ENCODE assay signal across 1 cellular context in the genomic region with DNA sequence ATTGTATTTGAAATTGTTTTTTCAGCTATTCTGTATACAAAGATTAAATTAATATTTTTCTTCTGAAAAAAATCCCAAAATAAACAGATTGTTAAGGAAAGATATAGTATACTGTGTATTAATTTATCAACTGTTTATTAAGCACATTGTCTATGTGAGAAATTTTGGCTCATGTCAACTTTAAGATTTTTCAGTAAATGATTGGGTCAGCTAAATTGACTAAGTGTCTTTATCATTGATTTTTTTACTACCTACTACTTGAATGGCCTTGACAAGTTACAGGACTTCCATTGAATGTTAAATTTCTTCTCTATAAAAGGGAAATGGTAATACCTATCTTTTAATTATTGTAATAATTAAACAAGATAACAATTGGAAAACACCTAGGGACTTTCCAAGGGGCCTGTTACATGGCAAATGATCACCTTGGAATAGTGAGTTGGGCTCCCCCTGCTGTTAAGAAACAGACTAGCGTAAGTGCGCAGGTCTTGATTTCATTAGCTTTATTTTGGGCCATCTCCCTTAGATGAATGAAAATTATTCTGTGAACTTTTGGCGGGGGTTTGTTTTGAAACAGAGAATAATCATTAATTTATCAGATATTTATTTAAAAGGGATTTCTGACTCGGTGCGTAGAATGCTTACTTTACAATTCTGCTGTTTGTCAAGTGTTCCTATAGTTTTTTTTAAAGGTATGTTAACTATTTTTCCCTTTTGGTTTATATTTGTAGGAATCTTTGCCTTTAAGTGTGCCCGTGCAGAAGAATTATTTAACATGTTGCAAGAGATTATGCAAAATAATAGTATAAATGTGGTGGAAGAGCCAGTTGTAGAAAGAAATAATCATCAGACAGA.
TF ChIP-seq lines count a peak whose summit lies in the region.

No MANE protein-coding gene starts in this region.

TF ChIP-seq in endothelial cell of umbilical vein, 7 proteins besides CTCF, POLR2A, EP300 and RAD21:
- TF ChIP-seq, protein P1, sequence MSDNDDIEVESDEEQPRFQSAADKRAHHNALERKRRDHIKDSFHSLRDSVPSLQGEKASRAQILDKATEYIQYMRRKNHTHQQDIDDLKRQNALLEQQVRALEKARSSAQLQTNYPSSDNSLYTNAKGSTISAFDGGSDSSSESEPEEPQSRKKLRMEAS (IDR thresholded peaks at IDR 0.05; ENCODE audit: insufficient read depth, insufficient read length), result no peak
- no peak for TF ChIP-seq JUN (IDR thresholded peaks at IDR 0.05; ENCODE audit: borderline replicate concordance, insufficient read depth, insufficient read length, low read depth)
- TF ChIP-seq POLR2AphosphoS5 (IDR thresholded peaks at IDR 0.05; ENCODE audit: insufficient read depth, low read depth, low read length), result no peak
- TF ChIP-seq FOS (IDR thresholded peaks at IDR 0.05; ENCODE audit: borderline replicate concordance, insufficient read depth, low read length), result no peak
- no peak for TF ChIP-seq EZH2 (IDR thresholded peaks at IDR 0.05; ENCODE audit: borderline replicate concordance, low read depth, low read length, severe bottlenecking)
